ENCODE assay signal across 16 cellular contexts in genomic region chr10:6310977-6311376, GRCh38.
DNase-seq lines count a peak whose midpoint lies in the region; ATAC-seq and TF ChIP-seq lines count a peak whose summit lies in the region.
"Had no signal": no experiment of that assay in that cellular context is flagged by ENCODE, and none has a peak within 500 bp of the region (broad histone marks: within the 10 kb centered on the region; RNA-seq: fewer than 3 reads in every experiment).

No MANE protein-coding gene starts in this region.

- TF ChIP-seq EP300 in tibial nerve (IDR thresholded peaks at IDR 0.05) = no peak

- no peaks in the 10 kb centered on the region for H3K79me2 ChIP-seq in mesendoderm (ENCODE audit: control insufficient read depth, insufficient read depth, low read length)

- TF ChIP-seq CTCF in GM13976 (IDR thresholded peaks at IDR 0.05; ENCODE audit: borderline replicate concordance, control extremely low read depth, extremely low read depth, insufficient read depth, missing control alignments) (no peak), tibial nerve (IDR thresholded peaks at IDR 0.05) (no peak), body of pancreas (IDR thresholded peaks at IDR 0.05) (no peak)

- peaks cover 0 to 8% (median 0%) of the 10 kb centered on the region in 4 donors for H3K9me3 ChIP-seq in tibial nerve
- no peaks in the 10 kb centered on the region for H3K9me3 ChIP-seq in body of pancreas
- H3K9me3 ChIP-seq: Peyer's patch had no signal

- peaks cover 14% of the 10 kb centered on the region for H3K4me1 Mint-ChIP-seq in activated T-cell treated with anti-CD3 and anti-CD28 coated beads, Interleukin-2, amount 50 U/mL, for 72 hours (ENCODE audit: low read depth)
- peaks cover 16% of the 10 kb centered on the region for H3K4me1 Mint-ChIP-seq in stimulated activated naive CD8-positive, alpha-beta T cell treated with anti-CD3 and anti-CD28 coated beads, Interleukin-15, amount 100 ng/mL, for 72 hours

- no peak overlapping the region for H3K27ac Mint-ChIP-seq in activated T-cell treated with anti-CD3 and anti-CD28 coated beads, Interleukin-2, amount 50 U/mL, for 72 hours
- peak overlapping the region in 1 of 2 donors; percentile 89 for H3K27ac Mint-ChIP-seq in stimulated activated naive CD8-positive, alpha-beta T cell treated with anti-CD3 and anti-CD28 coated beads, Interleukin-15, amount 100 ng/mL, for 72 hours
- H3K27ac Mint-ChIP-seq: CD8-positive, alpha-beta T cell had no signal

- TF ChIP-seq POLR2A in tibial nerve (IDR thresholded peaks at IDR 0.05) (no peak), body of pancreas (IDR thresholded peaks at IDR 0.05) (no peak)

- H2BK120ac ChIP-seq in mesendoderm (ENCODE audit: low read depth, low read length) = no peak overlapping the region

- H3K27me3 Mint-ChIP-seq in activated T-cell treated with anti-CD3 and anti-CD28 coated beads, Interleukin-2, amount 50 U/mL, for 72 hours (ENCODE audit: low read depth) = no peaks in the 10 kb centered on the region
- H3K27me3 Mint-ChIP-seq in stimulated activated naive CD8-positive, alpha-beta T cell treated with anti-CD3 and anti-CD28 coated beads, Interleukin-15, amount 100 ng/mL, for 72 hours = peaks cover 8% of the 10 kb centered on the region

- no peak overlapping the region for H2BK15ac ChIP-seq in mesendoderm (replicated peaks; ENCODE audit: low read depth)

- peaks cover 5 to 7% of the 10 kb centered on the region in 2 donors for H3K36me3 Mint-ChIP-seq in activated T-cell treated with anti-CD3 and anti-CD28 coated beads, Interleukin-2, amount 50 U/mL, for 72 hours (ENCODE audit: insufficient read depth in 2 of 2)
- H3K36me3 Mint-ChIP-seq: CD8-positive, alpha-beta T cell had no signal

- H3K36me3 ChIP-seq in mesendoderm (ENCODE audit: control insufficient read depth, insufficient read depth, low read length) (no peaks in the 10 kb centered on the region), tibial nerve (no peaks in the 10 kb centered on the region), body of pancreas (replicated peaks in 1 of 2; ENCODE audit: insufficient read depth in 1 of 2, low read depth in 2 of 2) (no peaks in the 10 kb centered on the region)
- H3K36me3 ChIP-seq: Peyer's patch had no signal

- H3K4me3 ChIP-seq in mesendoderm (ENCODE audit: low read length) (no peak overlapping the region), tibial nerve (no peak overlapping the region), body of pancreas (no peak overlapping the region)
- H3K4me3 ChIP-seq: BLaER1 treated with 17β-estradiol and CSF1 and Interleukin-3, amounts not matched to agents 10 nM and 100 nM; Peyer's patch had no signal

- no peak overlapping the region for H3K9ac ChIP-seq in mesendoderm (ENCODE audit: low read length)
- H3K9ac ChIP-seq: BLaER1 treated with 17β-estradiol and CSF1 and Interleukin-3, amounts not matched to agents 10 nM and 100 nM had no signal

- H3K18ac ChIP-seq in mesendoderm (ENCODE audit: low read length) = peak overlapping the region; percentile 77

- H2AK5ac ChIP-seq in mesendoderm (ENCODE audit: low read length) = no peak overlapping the region

- ATAC-seq in activated T-cell treated with anti-CD3 and anti-CD28 coated beads, Interleukin-2, amount 50 U/mL, for 72 hours (replicated peaks in 1 of 2) = peak; percentile 53 to 63
- peak; percentile 80 for ATAC-seq in stimulated activated naive CD8-positive, alpha-beta T cell treated with anti-CD3 and anti-CD28 coated beads, Interleukin-15, amount 100 ng/mL, for 72 hours
- ATAC-seq in stimulated activated naive CD8-positive, alpha-beta T cell treated with anti-CD3 and anti-CD28 coated beads, Interleukin-15, Interleukin-2, amounts not matched to agents 100 U/mL and 50 U/mL, for 24 hours = no peak
- no peak for ATAC-seq in body of pancreas
- ATAC-seq: CD8-positive, alpha-beta T cell had no signal

- DNase-seq in activated T-cell treated with anti-CD3 and anti-CD28 coated beads, Interleukin-2, amount 50 U/mL, for 72 hours = peak in 1 of 2 donors; percentile 21
- DNase-seq in activated T-cell treated with anti-CD3 and anti-CD28 coated beads for 4 hours (no peak), mesendoderm (no peak), GM13976 (ENCODE audit: low spot score) (no peak), tibial nerve (ENCODE audit: low spot score in 2 of 2) (no peak), body of pancreas (no peak)
- no peak for DNase-seq in stimulated activated naive CD8-positive, alpha-beta T cell treated with anti-CD3 and anti-CD28 coated beads, Interleukin-15, amount 100 ng/mL, for 72 hours
- no peak for DNase-seq in stimulated activated naive CD8-positive, alpha-beta T cell treated with anti-CD3 and anti-CD28 coated beads, Interleukin-15, Interleukin-2, amounts not matched to agents 100 U/mL and 50 U/mL, for 24 hours
- DNase-seq: CD8-positive, alpha-beta T cell; DMS79; NCI-H1092 treated with DMSO at 0.1 percent for 48 hours; NCI-H146; NCI-H2029 treated with DMSO at 0.1 percent for 48 hours; NCI-H2171; Peyer's patch had no signal

- H3K4me2 ChIP-seq in mesendoderm (ENCODE audit: low read length) = no peak overlapping the region
- H3K4me2 ChIP-seq: BLaER1 treated with 17β-estradiol and CSF1 and Interleukin-3, amounts not matched to agents 10 nM and 100 nM had no signal

- no peaks in the 10 kb centered on the region for H3K4me1 ChIP-seq in mesendoderm (ENCODE audit: control insufficient read depth, low read depth, low read length)
- no peaks in the 10 kb centered on the region for H3K4me1 ChIP-seq in tibial nerve
- H3K4me1 ChIP-seq in body of pancreas = peaks cover 9% of the 10 kb centered on the region
- H3K4me1 ChIP-seq: Peyer's patch had no signal

- in situ Hi-C loops in GM13976 (cut with MboI; ENCODE audit: low sequenced_read_pairs, unreplicated experiment) = no loop called here

- no peaks in the 10 kb centered on the region for H3K79me1 ChIP-seq in mesendoderm (ENCODE audit: low read length)

- peak overlapping the region in 1 of 2 donors; percentile 41 for H3K4me3 Mint-ChIP-seq in activated T-cell treated with anti-CD3 and anti-CD28 coated beads, Interleukin-2, amount 50 U/mL, for 72 hours
- peak overlapping the region; percentile 1 to 38 for H3K4me3 Mint-ChIP-seq in stimulated activated naive CD8-positive, alpha-beta T cell treated with anti-CD3 and anti-CD28 coated beads, Interleukin-15, amount 100 ng/mL, for 72 hours
- H3K4me3 Mint-ChIP-seq: CD8-positive, alpha-beta T cell had no signal

- intact Hi-C loops in body of pancreas (cut with DNase I) = no loop called here

- WGBS in mesendoderm (ENCODE audit: extremely low coverage, insufficient coverage, low lambda C conversion rate) = no CpG with 5 or more reads among the region's 4 CpGs
- 95 to 96% methylated on average over 4 of the region's 4 CpGs for WGBS in tibial nerve, 2 donors
- 86 to 89% methylated on average over 4 of the region's 4 CpGs for WGBS in body of pancreas, 2 donors

- peaks cover 2 to 3% of the 10 kb centered on the region in 2 donors for H3K9me3 Mint-ChIP-seq in activated T-cell treated with anti-CD3 and anti-CD28 coated beads, Interleukin-2, amount 50 U/mL, for 72 hours
- H3K9me3 Mint-ChIP-seq in stimulated activated naive CD8-positive, alpha-beta T cell treated with anti-CD3 and anti-CD28 coated beads, Interleukin-15, amount 100 ng/mL, for 72 hours = peaks cover 5 to 10% of the 10 kb centered on the region in 2 donors
- H3K9me3 Mint-ChIP-seq: CD8-positive, alpha-beta T cell had no signal

- no peak overlapping the region for H4K5ac ChIP-seq in mesendoderm (ENCODE audit: low read length)

- H3K56ac ChIP-seq in mesendoderm (ENCODE audit: low read length) = no peak overlapping the region

- no peak overlapping the region for H4K8ac ChIP-seq in mesendoderm (ENCODE audit: low read depth, low read length)

- no peak overlapping the region for H2BK5ac ChIP-seq in mesendoderm (ENCODE audit: low read length)

- H3K23ac ChIP-seq in mesendoderm (ENCODE audit: low read length) = no peak overlapping the region

- H3K4ac ChIP-seq in mesendoderm (ENCODE audit: low read depth, low read length) = no peak overlapping the region

- H3K27ac ChIP-seq in mesendoderm (ENCODE audit: low read depth, low read length) (no peak overlapping the region), tibial nerve (no peak overlapping the region), body of pancreas (no peak overlapping the region)
- H3K27ac ChIP-seq: BLaER1 treated with 17β-estradiol and CSF1 and Interleukin-3, amounts not matched to agents 10 nM and 100 nM; Peyer's patch had no signal

- no peaks in the 10 kb centered on the region for H3K27me3 ChIP-seq in mesendoderm (ENCODE audit: insufficient read depth, low read length, poor library complexity)
- no peaks in the 10 kb centered on the region for H3K27me3 ChIP-seq in tibial nerve
- H3K27me3 ChIP-seq in body of pancreas = no peaks in the 10 kb centered on the region
- H3K27me3 ChIP-seq: BLaER1 treated with 17β-estradiol and CSF1 and Interleukin-3, amounts not matched to agents 10 nM and 100 nM; Peyer's patch had no signal

Comparison
In these comparisons a context has a peak if more than half of its experiments do, and no peak if none do; other contexts are left out.
1. ATAC-seq: peak in activated T-cell treated with anti-CD3 and anti-CD28 coated beads, Interleukin-2, amount 50 U/mL, for 72 hours (2 of 2) and stimulated activated naive CD8-positive, alpha-beta T cell treated with anti-CD3 and anti-CD28 coated beads, Interleukin-15, amount 100 ng/mL, for 72 hours (single experiment); none in stimulated activated naive CD8-positive, alpha-beta T cell treated with anti-CD3 and anti-CD28 coated beads, Interleukin-15, Interleukin-2, amounts not matched to agents 100 U/mL and 50 U/mL, for 24 hours (single experiment) and body of pancreas (single experiment).